ENCODE assay signal across 1 cellular context in the genomic region with DNA sequence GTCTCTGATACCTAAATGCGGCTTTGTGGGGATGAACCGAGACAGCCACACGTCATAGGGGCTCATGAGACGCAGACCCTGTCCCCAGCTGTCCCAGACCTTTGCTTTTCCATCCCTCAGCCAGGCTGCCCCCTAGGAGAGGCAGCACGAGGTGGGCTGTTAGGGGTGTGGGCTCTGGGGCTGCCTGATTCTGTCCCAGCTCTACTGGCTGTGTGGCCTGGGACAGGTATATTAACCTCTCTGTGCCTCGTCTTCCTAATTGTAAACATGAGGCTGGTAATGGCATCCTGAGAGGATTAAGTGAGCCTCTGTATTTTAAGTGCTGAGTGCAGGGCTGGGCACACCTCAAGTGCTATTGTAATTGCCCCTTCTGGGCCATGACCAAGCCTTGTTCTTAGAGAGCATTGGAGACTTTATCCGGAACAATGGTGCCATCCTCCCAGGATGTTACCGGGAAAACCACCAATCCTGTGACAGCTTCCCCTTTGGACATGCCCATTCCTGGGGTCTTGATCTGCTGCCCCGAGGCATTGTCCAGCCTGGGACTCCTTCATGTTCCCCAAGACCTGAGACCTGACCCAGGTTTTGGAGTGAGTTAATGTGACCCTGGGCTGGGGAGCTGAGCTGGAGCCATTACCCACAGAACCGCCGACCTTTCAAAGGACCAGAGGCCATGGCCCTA.
TF ChIP-seq lines count a peak whose summit lies in the region.

No MANE protein-coding gene starts in this region.

TF ChIP-seq in endothelial cell of umbilical vein, 7 proteins besides CTCF, POLR2A, EP300 and RAD21:
- TF ChIP-seq JUN (IDR thresholded peaks at IDR 0.05; ENCODE audit: borderline replicate concordance, insufficient read depth, insufficient read length, low read depth) (no peak), MYC (IDR thresholded peaks at IDR 0.05; ENCODE audit: low read depth, low read length) (no peak), GATA2 (IDR thresholded peaks at IDR 0.05; ENCODE audit: insufficient read depth, insufficient read length, low read depth, low read length) (no peak), POLR2AphosphoS5 (IDR thresholded peaks at IDR 0.05; ENCODE audit: insufficient read depth, low read depth, low read length) (no peak), FOS (IDR thresholded peaks at IDR 0.05; ENCODE audit: borderline replicate concordance, insufficient read depth, low read length) (no peak), EZH2 (IDR thresholded peaks at IDR 0.05; ENCODE audit: borderline replicate concordance, low read depth, low read length, severe bottlenecking) (no peak)
- TF ChIP-seq, protein P1, sequence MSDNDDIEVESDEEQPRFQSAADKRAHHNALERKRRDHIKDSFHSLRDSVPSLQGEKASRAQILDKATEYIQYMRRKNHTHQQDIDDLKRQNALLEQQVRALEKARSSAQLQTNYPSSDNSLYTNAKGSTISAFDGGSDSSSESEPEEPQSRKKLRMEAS (IDR thresholded peaks at IDR 0.05; ENCODE audit: insufficient read depth, insufficient read length) = no peak
